Comparison of ENCODE assay signal across 8 cellular contexts in the genomic region with DNA sequence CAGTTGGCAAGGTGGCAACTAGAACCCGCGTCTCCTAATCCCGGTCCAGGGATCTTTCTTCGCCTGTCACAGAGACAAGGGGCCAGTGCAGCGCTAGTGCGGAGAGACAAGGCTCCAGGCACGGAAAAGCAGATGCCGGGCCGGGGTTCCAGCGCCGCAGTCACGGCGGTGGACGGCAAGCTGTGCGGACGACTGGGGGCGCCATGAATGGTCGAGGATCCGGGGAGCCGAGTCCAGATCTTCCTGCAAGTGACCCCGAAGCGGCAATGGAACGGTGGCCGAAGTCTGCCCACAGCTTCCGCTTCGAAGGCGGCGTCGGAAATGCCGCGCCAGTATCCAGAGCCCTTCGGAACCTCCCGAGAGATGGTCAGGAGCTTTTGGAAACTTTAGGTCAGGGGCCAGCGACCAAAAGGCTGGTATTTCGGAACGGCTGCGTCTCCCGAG. TPM values are rescaled to one million over a fixed set of nuclear protein-coding genes. Genes with fewer than 3 reads are reported as not detected.
A peak's percentile ranks its signal among the peaks of the same experiment; 100 is the strongest.
DNase-seq lines count a peak whose midpoint lies in the region; ATAC-seq and TF ChIP-seq lines count a peak whose summit lies in the region.

No MANE protein-coding gene starts in this region.

- TSS peak; percentile 91 for BruUV-seq in PC-9 (replicated peaks; lab: Mats Ljungman, UMichigan)

- peak overlapping the region; percentile 99 for H3K27ac Mint-ChIP-seq in activated T-cell treated with anti-CD3 and anti-CD28 coated beads, Interleukin-2, amount 50 U/mL, for 24 hours

- H3K27me3 Mint-ChIP-seq in activated T-cell treated with anti-CD3 and anti-CD28 coated beads, Interleukin-2, amount 50 U/mL, for 24 hours: no peaks in the 10 kb centered on the region

- ATAC-seq in HG02798 (IDR thresholded peaks at IDR 0.05; ENCODE audit: poor library complexity, unreplicated experiment): peak; percentile 22

- peak overlapping the region; percentile 89 for H2AFZ ChIP-seq in PC-9

- H3K4me3 Mint-ChIP-seq in activated T-cell treated with anti-CD3 and anti-CD28 coated beads, Interleukin-2, amount 50 U/mL, for 24 hours: peak overlapping the region; percentile 98

- POLR2A ChIA-PET in PC-9 (lab: Charles Lee; ENCODE audit: unreplicated experiment): interaction anchor here (0.5 to 1.1 kb wide), 6 partner anchors 31 to 337 kb away, joined by 3 to 9 read pairs (median 4); a partner anchor contains a TSS

- H3K27me3 ChIP-seq in PC-9 (ENCODE audit: insufficient read depth, low read depth) (no peaks in the 10 kb centered on the region), ectodermal cell (ENCODE audit: control insufficient read depth, insufficient read depth, low read length, poor library complexity, severe bottlenecking) (no peaks in the 10 kb centered on the region), muscle layer of colon (ENCODE audit: control insufficient read depth in 1 of 2, insufficient read depth in 2 of 2, low read length in 2 of 2) (no peaks in the 10 kb centered on the region)

- no peaks in the 10 kb centered on the region for H3K9me3 Mint-ChIP-seq in activated T-cell treated with anti-CD3 and anti-CD28 coated beads, Interleukin-2, amount 50 U/mL, for 24 hours

- H3K4me2 ChIP-seq in PC-9: peak overlapping the region; percentile 96

- H3K79me2 ChIP-seq in PC-9 (ENCODE audit: low read depth): peaks cover 60% of the 10 kb centered on the region

- TF ChIP-seq CTCF in PC-9 (conservative IDR thresholded peaks at IDR 0.05): no peak

- peaks cover 34% of the 10 kb centered on the region for H3K4me1 Mint-ChIP-seq in activated T-cell treated with anti-CD3 and anti-CD28 coated beads, Interleukin-2, amount 50 U/mL, for 24 hours (ENCODE audit: low read depth)

- DNase-seq in activated T-cell treated with anti-CD3 and anti-CD28 coated beads, Interleukin-2, amount 50 U/mL, for 24 hours: no peak
- no peak for DNase-seq in activated T-cell treated with anti-CD3 and anti-CD28 coated beads, Interleukin-2, amount 50 U/mL, for 48 hours
- DNase-seq in PC-9 (no peak), DMS114 treated with DMSO at 0.1 percent for 48 hours (lab: John Stamatoyannopoulos, UW; ENCODE audit: unreplicated experiment) (no peak), NCI-H187 (lab: John Stamatoyannopoulos, UW) (no peak)

- no peaks in the 10 kb centered on the region for H3K9me2 ChIP-seq in PC-9 (ENCODE audit: insufficient read depth)

- WGBS in ectodermal cell, 2 experiments: 1% methylated on average over 38 of the region's 38 CpGs

- peaks cover 28% of the 10 kb centered on the region for H4K20me1 ChIP-seq in PC-9 (ENCODE audit: insufficient read depth)

- H3K9me3 ChIP-seq in PC-9 (ENCODE audit: insufficient read depth, low read depth): no peaks in the 10 kb centered on the region
- no peaks in the 10 kb centered on the region for H3K9me3 ChIP-seq in ectodermal cell (ENCODE audit: control insufficient read depth, low read length)
- H3K9me3 ChIP-seq in muscle layer of colon (ENCODE audit: low read length): no peaks in the 10 kb centered on the region

- H3K9ac ChIP-seq in muscle layer of colon (ENCODE audit: low read length): peak overlapping the region; percentile 95

- H3K4me3 ChIP-seq in PC-9 (peak overlapping the region; percentile 75), ectodermal cell (ENCODE audit: insufficient read depth, low read depth, low read length) (peak overlapping the region; percentile 94), muscle layer of colon (ENCODE audit: low read depth in 1 of 2, low read length in 2 of 2) (peak overlapping the region; percentile 70 to 100)

- H3K4me1 ChIP-seq in PC-9 (replicated peaks; ENCODE audit: insufficient read depth) (peaks cover 34% of the 10 kb centered on the region), ectodermal cell (ENCODE audit: control insufficient read depth, insufficient read depth, low read length) (peaks cover 4% of the 10 kb centered on the region), muscle layer of colon (ENCODE audit: insufficient read depth, low read length) (peaks cover 25% of the 10 kb centered on the region)

- peaks cover 35% of the 10 kb centered on the region for H3F3A ChIP-seq in PC-9 (ENCODE audit: insufficient read depth, low read depth)

- H3K36me3 Mint-ChIP-seq in activated T-cell treated with anti-CD3 and anti-CD28 coated beads, Interleukin-2, amount 50 U/mL, for 24 hours (ENCODE audit: low read depth): peaks cover 36% of the 10 kb centered on the region

- H3K27ac ChIP-seq in PC-9 (peak overlapping the region; percentile 89), ectodermal cell (ENCODE audit: insufficient read depth, low read depth, low read length, poor library complexity, severe bottlenecking) (peak overlapping the region; percentile 83), muscle layer of colon (ENCODE audit: low read depth, low read length) (peak overlapping the region; percentile 89)

- CTCF ChIA-PET in PC-9 (lab: Charles Lee): interaction anchor here (0.6 to 0.8 kb wide), 8 partner anchors 18 to 106 kb away, joined by 3 to 7 read pairs (median 4); a partner anchor contains a TSS

- intact Hi-C loops in PC-9 (cut with micrococcal nuclease; ENCODE audit: unreplicated experiment): loop anchor here (1.0 kb wide), 1 partner anchor 90 kb away; a partner anchor contains a TSS

- H3K36me3 ChIP-seq in PC-9 (ENCODE audit: low read depth): 0 out of 2 replicates have a peak, but pooled peaks cover 19% of the 10 kb centered on the region
- no peaks in the 10 kb centered on the region for H3K36me3 ChIP-seq in ectodermal cell (ENCODE audit: control insufficient read depth, insufficient read depth, low read length)
- no peaks in the 10 kb centered on the region for H3K36me3 ChIP-seq in muscle layer of colon (ENCODE audit: insufficient read depth, low read length)

RNA-seq across cellular contexts. Expression of a gene that starts 0.6 kb away (rescaled TPM):
- total RNA-seq in PC-9 (2021): 41.2 and 59.7 TPM in 2 replicates
- polyA plus RNA-seq in ectodermal cell (2013, experiment 1 of 4): 43.1 TPM
- polyA plus RNA-seq in ectodermal cell (2013, experiment 2 of 4): 53.0 TPM
- 35.4 TPM for polyA plus RNA-seq in ectodermal cell (2013, experiment 3 of 4)
- 36.9 TPM for polyA plus RNA-seq in ectodermal cell (2013, experiment 4 of 4)

RNA-seq across cellular contexts. Expression of a gene that starts 31.2 kb away (rescaled TPM):
- 123 and 126 TPM in 2 replicates for total RNA-seq in PC-9 (2021)
- polyA plus RNA-seq in ectodermal cell (2013, experiment 1 of 4): 27.5 TPM
- 25.1 TPM for polyA plus RNA-seq in ectodermal cell (2013, experiment 2 of 4)
- polyA plus RNA-seq in ectodermal cell (2013, experiment 3 of 4): 26.1 TPM
- polyA plus RNA-seq in ectodermal cell (2013, experiment 4 of 4): 25.5 TPM

RNA-seq across cellular contexts. Expression of a gene that starts 59.0 kb away (rescaled TPM):
- total RNA-seq in PC-9 (2021): 133 and 149 TPM in 2 replicates
- 114 TPM for polyA plus RNA-seq in ectodermal cell (2013, experiment 1 of 4)
- polyA plus RNA-seq in ectodermal cell (2013, experiment 2 of 4): 123 TPM
- 136 TPM for polyA plus RNA-seq in ectodermal cell (2013, experiment 3 of 4)
- 144 TPM for polyA plus RNA-seq in ectodermal cell (2013, experiment 4 of 4)

RNA-seq across cellular contexts. Expression of a gene that starts 59.2 kb away (rescaled TPM):
- 31.5 and 35.8 TPM in 2 replicates for total RNA-seq in PC-9 (2021)
- polyA plus RNA-seq in ectodermal cell (2013, experiment 1 of 4): 24.5 TPM
- 25.2 TPM for polyA plus RNA-seq in ectodermal cell (2013, experiment 2 of 4)
- 22.5 TPM for polyA plus RNA-seq in ectodermal cell (2013, experiment 3 of 4)
- 23.6 TPM for polyA plus RNA-seq in ectodermal cell (2013, experiment 4 of 4)
